In genomic region chr7:155858521-155859061, GRCh38 we compare ENCODE assay signal across 17 cellular contexts. TPM values are rescaled to one million over a fixed set of nuclear protein-coding genes. Genes with fewer than 3 reads are reported as not detected.
DNase-seq lines count a peak whose midpoint lies in the region; ATAC-seq, FAIRE-seq and TF ChIP-seq lines count a peak whose summit lies in the region.
"Had no signal": no experiment of that assay in that cellular context is flagged by ENCODE, and none has a peak within 500 bp of the region (broad histone marks: within the 10 kb centered on the region; RNA-seq: fewer than 3 reads in every experiment).

No MANE protein-coding gene starts in this region.

- H2AK5ac ChIP-seq in H1 (ENCODE audit: low read depth, low read length) = no peak overlapping the region

- H3K4me1 Mint-ChIP-seq in CD14-positive monocyte = no peaks in the 10 kb centered on the region
- H3K4me1 Mint-ChIP-seq: naive thymus-derived CD8-positive, alpha-beta T cell had no signal

- no peak overlapping the region for H3K4me3 ChIP-seq in PC-3 (ENCODE audit: low read length)
- H3K4me3 ChIP-seq in H1 (ENCODE audit: extremely low read depth in 1 of 4, insufficient read depth in 2 of 4, low read depth in 3 of 4, low read length in 4 of 4) = no peak overlapping the region
- H3K4me3 ChIP-seq: BLaER1, right atrium auricular region had no signal

- no peak for TF ChIP-seq POLR2A in H1 (IDR thresholded peaks at IDR 0.05; ENCODE audit: control extremely low read depth in 1 of 2, low read depth in 2 of 2, low read length in 2 of 2)

- H3K36me3 Mint-ChIP-seq in CD14-positive monocyte = no peaks in the 10 kb centered on the region
- H3K36me3 Mint-ChIP-seq: naive thymus-derived CD8-positive, alpha-beta T cell had no signal

- no peaks in the 10 kb centered on the region for H3K79me1 ChIP-seq in H1 (ENCODE audit: low read depth, low read length)

- H2BK12ac ChIP-seq in H1 (ENCODE audit: low read depth, low read length) = no peak overlapping the region

- no TSS peak for BruUV-seq in PC-3 (replicated peaks; lab: Mats Ljungman, UMichigan)

- peaks cover 1 to 2% (median 2%) of the 10 kb centered on the region in 3 donors for H3K27me3 Mint-ChIP-seq in CD14-positive monocyte (ENCODE audit: low read depth in 3 of 3)

- no peaks in the 10 kb centered on the region for H3F3A ChIP-seq in PC-3 (ENCODE audit: low read length, unreplicated experiment)

- H2BK120ac ChIP-seq in H1 (replicated peaks; ENCODE audit: low read depth, low read length) = no peak overlapping the region

- 85% methylated on average over 3 of the region's 3 CpGs; no CpG with 5 or more reads in 1 of the 2 experiments for WGBS in H1 (ENCODE audit: extremely low coverage in 1 of 2, insufficient coverage in 1 of 2, insufficient read length in 1 of 2, insufficient replicate concordance in 2 of 2, low coverage in 1 of 2, low lambda C conversion rate in 2 of 2, missing lambda C conversion rate in 1 of 2), 2 experiments

- no peak overlapping the region for H3K4me3 Mint-ChIP-seq in CD14-positive monocyte
- H3K4me3 Mint-ChIP-seq: naive thymus-derived CD8-positive, alpha-beta T cell had no signal

- no peak overlapping the region for H4K5ac ChIP-seq in H1 (ENCODE audit: insufficient read length, low read depth, low read length)

- no peaks in the 10 kb centered on the region for H3K27me3 ChIP-seq in PC-3 (ENCODE audit: low read length)
- no peaks in the 10 kb centered on the region for H3K27me3 ChIP-seq in H1 (replicated peaks in 1 of 4; ENCODE audit: control insufficient read depth in 3 of 4, extremely low read depth in 1 of 4, insufficient read depth in 3 of 4, low read length in 3 of 4)
- H3K27me3 ChIP-seq: BLaER1, right atrium auricular region had no signal

- H3K9me3 Mint-ChIP-seq in CD14-positive monocyte = peaks cover 0 to 2% (median 0%) of the 10 kb centered on the region in 7 donors

- no peak overlapping the region for H2BK5ac ChIP-seq in H1 (ENCODE audit: low read depth, low read length)

- H4K20me1 ChIP-seq in PC-3 (ENCODE audit: low read length) (no peaks in the 10 kb centered on the region), H1 (replicated peaks in 1 of 2; ENCODE audit: control insufficient read depth in 1 of 2, insufficient read depth in 2 of 2, low read length in 2 of 2) (peaks cover 0 to 3% of the 10 kb centered on the region in 2 experiments)
- H4K20me1 ChIP-seq: BLaER1 had no signal

- H3K56ac ChIP-seq in H1 (replicated peaks; ENCODE audit: insufficient read length, low read depth, low read length) = peak overlapping the region; percentile 28

- H3K9ac ChIP-seq in PC-3 (ENCODE audit: low read length) (no peak overlapping the region), H1 (replicated peaks in 1 of 4; ENCODE audit: extremely low read depth in 1 of 4, low read depth in 3 of 4, low read length in 3 of 4) (no peak overlapping the region)
- H3K9ac ChIP-seq: BLaER1 had no signal

- TF ChIP-seq CTCF in PC-3 (conservative IDR thresholded peaks at IDR 0.05; ENCODE audit: low read depth, low read length) (no peak), H1 (IDR thresholded peaks at IDR 0.05; ENCODE audit: control extremely low read depth in 1 of 3, insufficient read depth in 1 of 3, low read depth in 1 of 3, low read length in 3 of 3) (no peak), CD14-positive monocyte (IDR thresholded peaks at IDR 0.05) (no peak)

- no peak overlapping the region for H3K27ac Mint-ChIP-seq in CD14-positive monocyte
- H3K27ac Mint-ChIP-seq: naive thymus-derived CD8-positive, alpha-beta T cell had no signal

- no peak for TF ChIP-seq EP300 in H1 (IDR thresholded peaks at IDR 0.05; ENCODE audit: borderline replicate concordance in 1 of 2, low read depth in 2 of 2, low read length in 2 of 2)

- H3K36me3 ChIP-seq in PC-3 (ENCODE audit: low read depth, low read length) = no peaks in the 10 kb centered on the region
- no peaks in the 10 kb centered on the region; a peak in 2 of 8 replicates for H3K36me3 ChIP-seq in H1 (ENCODE audit: control insufficient read depth in 2 of 4, insufficient read depth in 4 of 4, low read length in 3 of 4)
- H3K36me3 ChIP-seq: BLaER1, right atrium auricular region had no signal

- H2BK15ac ChIP-seq in H1 (ENCODE audit: low read length) = no peak overlapping the region

- POLR2A ChIA-PET in PC-3 (lab: Charles Lee; ENCODE audit: unreplicated experiment) (no interaction called here), H1 (lab: Charles Lee; ENCODE audit: partially characterized antibody) (no interaction called here)

- FAIRE-seq in H1 (lab: Jason Lieb, UNC) = no peak
- FAIRE-seq: GM18507 had no signal

- CTCF ChIA-PET in PC-3 (lab: Charles Lee) = no interaction called here
- CTCF ChIA-PET in H1 (lab: Charles Lee; ENCODE audit: partially characterized antibody) = interaction anchor here (1.0 kb wide), 1 partner anchor 59 kb away, joined by 3 read pairs; no protein-coding TSS in a partner anchor

- H2BK20ac ChIP-seq in H1 (ENCODE audit: low read length) = no peak overlapping the region

- H2AFZ ChIP-seq in PC-3 (ENCODE audit: low read length) (no peak overlapping the region), H1 (ENCODE audit: low read length) (no peak overlapping the region)

- H4K8ac ChIP-seq in H1 (ENCODE audit: extremely low read depth, insufficient read depth, low read length) = no peak overlapping the region

- peak; percentile 37 for DNase-seq in ELR (ENCODE audit: low read depth)
- DNase-seq in PC-3 = peak; percentile 74
- DNase-seq in H1 (ENCODE audit: low read depth in 1 of 2, low spot score in 2 of 2) = no peak
- DNase-seq in mucosa of gallbladder (ENCODE audit: low spot score) = peak; percentile 58
- no peak for DNase-seq in KG1 (lab: John Stamatoyannopoulos, UW)
- no peak for DNase-seq in UCSD-AML1 (lab: John Stamatoyannopoulos, UW; ENCODE audit: unreplicated experiment)
- no peak for DNase-seq in NCI-H345 treated with DMSO at 0.1 percent for 48 hours (lab: John Stamatoyannopoulos, UW; ENCODE audit: unreplicated experiment)
- no peak for DNase-seq in CD14-positive monocyte (ENCODE audit: low spot score)
- DNase-seq: activated T-cell treated with anti-CD3 and anti-CD28 coated beads, Interleukin-2, amount 50 U/mL, for 1 hour; effector CD8-positive, alpha-beta T cell; GDM1; naive thymus-derived CD8-positive, alpha-beta T cell; NCI-H1694; NCI-H526 treated with DMSO at 0.1 percent for 48 hours had no signal

- ATAC-seq in PC-3 = peak; percentile 65
- ATAC-seq: naive thymus-derived CD8-positive, alpha-beta T cell had no signal

- H3K4me2 ChIP-seq in PC-3 (ENCODE audit: low read length) (peak overlapping the region; percentile 33), H1 (ENCODE audit: insufficient read depth in 1 of 2, low read depth in 2 of 2, low read length in 2 of 2) (no peak overlapping the region)
- H3K4me2 ChIP-seq: BLaER1 had no signal

- H3K79me2 ChIP-seq in PC-3 (ENCODE audit: low read length) = no peaks in the 10 kb centered on the region
- H3K79me2 ChIP-seq in H1 (ENCODE audit: control insufficient read depth in 1 of 2, insufficient read depth in 2 of 2, low read length in 2 of 2) = no peaks in the 10 kb centered on the region

- H3K9me3 ChIP-seq in PC-3 (ENCODE audit: low read length) (peaks cover 4% of the 10 kb centered on the region; the same call in 1 of the 2 replicates), H1 (ENCODE audit: insufficient read depth in 2 of 2, low read depth in 1 of 2, low read length in 1 of 2) (no peaks in the 10 kb centered on the region)
- H3K9me3 ChIP-seq: BLaER1 had no signal

- peak overlapping the region; percentile 33 for H3K23ac ChIP-seq in H1 (ENCODE audit: insufficient read length)

- no peak overlapping the region for H3K14ac ChIP-seq in H1 (ENCODE audit: insufficient read length)

- H3K18ac ChIP-seq in H1 (ENCODE audit: extremely low read depth, low read length) = no peak overlapping the region

- 0 out of 2 replicates have a peak, but pooled peaks cover 2% of the 10 kb centered on the region for H3K23me2 ChIP-seq in H1 (ENCODE audit: low read depth, low read length)

- H3K27ac ChIP-seq in PC-3 (ENCODE audit: low read length) (no peak overlapping the region), H1 (ENCODE audit: low read depth, low read length) (no peak overlapping the region)
- H3K27ac ChIP-seq: BLaER1, right atrium auricular region had no signal

- H3K9me2 ChIP-seq in PC-3 (replicated peaks; ENCODE audit: low read length) = no peaks in the 10 kb centered on the region

- H4K91ac ChIP-seq in H1 (replicated peaks; ENCODE audit: insufficient read length, low read length) = no peak overlapping the region

- H3K4me1 ChIP-seq in PC-3 (ENCODE audit: insufficient read depth, low read length) (peaks cover 42% of the 10 kb centered on the region), H1 (replicated peaks in 1 of 4; ENCODE audit: control insufficient read depth in 3 of 4, insufficient read depth in 4 of 4, low read length in 3 of 4) (no peaks in the 10 kb centered on the region)
- H3K4me1 ChIP-seq: BLaER1 had no signal

- intact Hi-C loops in PC-3 (cut with micrococcal nuclease) = loop anchor here (1.0 kb wide), 1 partner anchor 34 kb away; no protein-coding TSS in a partner anchor
- intact Hi-C loops in CD14-positive monocyte (cut with micrococcal nuclease) = no loop called here

- peak overlapping the region; percentile 65 for H3K4ac ChIP-seq in H1 (replicated peaks; ENCODE audit: insufficient read length, low read depth, low read length)

- TF ChIP-seq RAD21 in H1 (IDR thresholded peaks at IDR 0.05 in 1 of 2, conservative IDR thresholded peaks at IDR 0.05 in 1 of 2; ENCODE audit: low read depth in 2 of 2, low read length in 2 of 2) = no peak

TF ChIP-seq in H1, 55 proteins besides CTCF, POLR2A, EP300 and RAD21 (continues in another document):
- TF ChIP-seq RFX5 (IDR thresholded peaks at IDR 0.05; ENCODE audit: borderline replicate concordance, low read depth, low read length) (no peak), GTF2F1 (IDR thresholded peaks at IDR 0.05; ENCODE audit: borderline replicate concordance, low read depth, low read length) (no peak), JUN (IDR thresholded peaks at IDR 0.05; ENCODE audit: low read depth, low read length) (no peak), SIX5 (IDR thresholded peaks at IDR 0.05; ENCODE audit: low read depth, low read length) (no peak), BCL11A (IDR thresholded peaks at IDR 0.05; ENCODE audit: low read depth in 2 of 2, low read length in 2 of 2) (no peak)

RNA-seq across cellular contexts. Expression of gene SHH, which starts 46.3 kb away (rescaled TPM):
- total RNA-seq in PC-3 (2014; rRNA removed) (0.11 and 0.12 TPM in 2 replicates), mucosa of gallbladder (134 TPM)
- not detected in 2 replicates for total RNA-seq in H1 (2021; fragmentation: NEBNext Ultra II Directional; extraction: Animal tissue kit (Norgen Biotek cat#: 25700))
- polyA plus RNA-seq in H1 (2011; rRNA removed) (not detected in 2 replicates), CD14-positive monocyte (not detected)
- 0.01 TPM for polyA plus RNA-seq in H1 (2011; cell fraction: cytosol; rRNA removed)
- not detected for polyA plus RNA-seq in H1 (2011; cell fraction: nucleus; rRNA removed)
- not detected in 4 replicates for polyA plus RNA-seq in H1 (2012, experiment 1 of 2)
- polyA plus RNA-seq in H1 (2012, experiment 2 of 2) = not detected
- polyA plus RNA-seq in H1 (2013, experiment 1 of 2) = under 0.01 TPM
- polyA plus RNA-seq in H1 (2013, experiment 2 of 2) = 0.04 TPM
- polyA minus RNA-seq in H1 (2011; rRNA and poly(A)+ RNA removed) = 0.03 TPM in 1 of 2 replicates, not detected in the other
- polyA minus RNA-seq in H1 (2011; cell fraction: cytosol; rRNA and poly(A)+ RNA removed) = not detected
- polyA minus RNA-seq in H1 (2011; cell fraction: nucleus; rRNA and poly(A)+ RNA removed) = not detected
- total RNA-seq: naive thymus-derived CD8-positive, alpha-beta T cell; right atrium auricular region had no signal

Comparison
In these comparisons a context has a peak if more than half of its experiments do, and no peak if none do; other contexts are left out.
1. DNase-seq: peak in ELR (single experiment), PC-3 (single experiment) and mucosa of gallbladder (single experiment); none in H1 (0 of 2), KG1 (single experiment), UCSD-AML1 (single experiment), NCI-H345 treated with DMSO at 0.1 percent for 48 hours (single experiment) and CD14-positive monocyte (single experiment).
2. RNA of gene SHH, which starts 46.3 kb away (total RNA-seq): 134 TPM in mucosa of gallbladder (single experiment); not detected in H1 and 0.11 to 0.12 TPM in PC-3; every median in the first group is over 100 times any median in the second.